Comparison of ENCODE assay signal across 19 cellular contexts in the genomic region with DNA sequence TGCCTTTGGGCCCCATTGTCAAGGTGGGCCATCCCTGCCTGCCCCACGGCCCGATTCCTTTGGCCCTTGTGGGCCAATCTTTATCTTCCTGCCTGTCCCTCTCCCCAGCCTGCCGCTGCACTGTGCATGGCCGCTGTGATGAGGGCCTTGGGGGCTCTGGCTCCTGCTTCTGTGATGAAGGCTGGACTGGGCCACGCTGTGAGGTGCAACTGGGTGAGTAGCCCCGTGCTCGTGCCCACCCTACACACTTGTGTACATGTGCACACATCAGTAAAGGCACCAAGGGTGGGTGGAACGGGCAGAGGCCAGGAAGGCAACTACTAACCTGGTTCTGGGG. TPM values are rescaled to one million over a fixed set of nuclear protein-coding genes. Genes with fewer than 3 reads are reported as not detected.
DNase-seq lines count a peak whose midpoint lies in the region; ATAC-seq, FAIRE-seq and TF ChIP-seq lines count a peak whose summit lies in the region.
"Had no signal": no experiment of that assay in that cellular context is flagged by ENCODE, and none has a peak within 500 bp of the region (broad histone marks: within the 10 kb centered on the region; RNA-seq: fewer than 3 reads in every experiment).

No MANE protein-coding gene starts in this region.

- H3K36me3 ChIP-seq in right atrium auricular region (peaks cover 22% of the 10 kb centered on the region), lower lobe of right lung (peaks cover 56% of the 10 kb centered on the region), aorta (ENCODE audit: control insufficient read depth in 1 of 2, insufficient read depth in 2 of 2, low read length in 1 of 2) (no peaks in the 10 kb centered on the region)

- peaks cover 0 to 32% of the 10 kb centered on the region in 2 donors for H3K4me1 ChIP-seq in right atrium auricular region
- peaks cover 23% of the 10 kb centered on the region for H3K4me1 ChIP-seq in lower lobe of right lung
- H3K4me1 ChIP-seq in aorta (ENCODE audit: control insufficient read depth in 1 of 2, insufficient read depth in 2 of 2, low read length in 2 of 2): no peaks in the 10 kb centered on the region
- H3K4me1 ChIP-seq: Caco-2 had no signal

- ATAC-seq in left cardiac atrium (no peak), lower lobe of right lung (no peak), aorta (ENCODE audit: low FRiP score) (no peak), HG03039 (IDR thresholded peaks at IDR 0.05; ENCODE audit: unreplicated experiment) (no peak)

- no peaks in the 10 kb centered on the region for H3K27me3 ChIP-seq in right atrium auricular region
- H3K27me3 ChIP-seq in lower lobe of right lung (ENCODE audit: low read depth): no peaks in the 10 kb centered on the region
- H3K27me3 ChIP-seq in aorta (ENCODE audit: control insufficient read depth in 1 of 2, insufficient read depth in 2 of 2, low read length in 1 of 2): no peaks in the 10 kb centered on the region
- H3K27me3 ChIP-seq: BE2C had no signal

- TF ChIP-seq CTCF in right atrium auricular region (IDR thresholded peaks at IDR 0.05) (no peak), lower lobe of right lung (IDR thresholded peaks at IDR 0.05) (no peak)

- intact Hi-C loops in left cardiac atrium (cut with DNase I) (no loop called here), lower lobe of right lung (cut with DNase I) (no loop called here), aorta (cut with DNase I) (no loop called here)

- H3K27ac ChIP-seq in right atrium auricular region (no peak overlapping the region), lower lobe of right lung (no peak overlapping the region), aorta (ENCODE audit: low read depth in 1 of 2, low read length in 2 of 2) (no peak overlapping the region)
- H3K27ac ChIP-seq: GM23248 had no signal

- WGBS in aorta, 2 donors: 88 to 90% methylated on average over 8 of the region's 8 CpGs

- FAIRE-seq in HTR-8/SVneo (lab: Jason Lieb, UNC): peak; percentile 48
- FAIRE-seq: A204.1, D721Med, G401.6, GM12891, GM18507, H54 had no signal

- H3K4me3 ChIP-seq in right atrium auricular region (no peak overlapping the region), lower lobe of right lung (no peak overlapping the region), aorta (ENCODE audit: low read length in 2 of 2) (no peak overlapping the region)
- H3K4me3 ChIP-seq: GM23248 had no signal

- H3K9me3 ChIP-seq in right atrium auricular region (no peaks in the 10 kb centered on the region), lower lobe of right lung (no peaks in the 10 kb centered on the region), aorta (ENCODE audit: control insufficient read depth, low read length) (no peaks in the 10 kb centered on the region)
- H3K9me3 ChIP-seq: BE2C, Caco-2 had no signal

- DNase-seq in left cardiac atrium (peak; percentile 19), right atrium auricular region (ENCODE audit: low spot score) (no peak), HTR-8/SVneo (ENCODE audit: insufficient read length, low spot score) (no peak), lower lobe of right lung (peak; percentile 41), aorta (peak; percentile 46 to 53), NCI-H1694 treated with DMSO at 0.1 percent for 48 hours (lab: John Stamatoyannopoulos, UW) (no peak)
- DNase-seq: ACHN; BE2C; Caco-2; CD4-positive, alpha-beta T cell; GM23248; HCEC 1CT had no signal

RNA-seq across cellular contexts. Expression of a gene that starts 12.2 kb away (rescaled TPM):
- 100 to 1,000 TPM; 114 to 141 TPM for total RNA-seq in left cardiac atrium
- total RNA-seq in right atrium auricular region: 100 to 1,000 TPM in 1 of 2 donors, 10 to 100 TPM in 1; 94.0 to 146 TPM
- total RNA-seq in lower lobe of right lung: 28.5 TPM
- 10 to 100 TPM; 29.6 to 33.0 TPM for total RNA-seq in aorta
- 100 to 1,000 TPM in 1 of 2 donors, 10 to 100 TPM in 1; 46.3 to 148 TPM for polyA plus RNA-seq in aorta

RNA-seq across cellular contexts. Expression of a gene that starts 14.9 kb away (rescaled TPM):
- total RNA-seq in left cardiac atrium (10 to 100 TPM; 52.9 to 70.4 TPM), right atrium auricular region (1 to 10 TPM; 1.2 to 3.1 TPM), lower lobe of right lung (16.3 TPM), aorta (10 to 100 TPM in 1 of 2 donors, 1 to 10 TPM in 1; 9.1 to 14.0 TPM)
- 1 to 10 TPM; 4.5 to 7.1 TPM for polyA plus RNA-seq in aorta

RNA-seq across cellular contexts. Expression of a gene that starts 26.3 kb away (rescaled TPM):
- 100 to 1,000 TPM; 169 to 195 TPM for total RNA-seq in left cardiac atrium
- 10 to 100 TPM; 46.5 to 62.6 TPM for total RNA-seq in right atrium auricular region
- total RNA-seq in lower lobe of right lung: 133 TPM
- 100 to 1,000 TPM; 339 to 651 TPM for total RNA-seq in aorta
- 100 to 1,000 TPM in 1 of 2 donors, 10 to 100 TPM in 1; 54.2 to 207 TPM for polyA plus RNA-seq in aorta
- total RNA-seq: GM23248 had no signal
- polyA plus RNA-seq: GM23248 had no signal

Comparison
In these comparisons a context has a peak if more than half of its experiments do, and no peak if none do; other contexts are left out.
1. DNase-seq: peak in left cardiac atrium (single experiment), lower lobe of right lung (single experiment) and aorta (2 of 2); none in right atrium auricular region (single experiment), HTR-8/SVneo (single experiment) and NCI-H1694 treated with DMSO at 0.1 percent for 48 hours (single experiment).